ENCODE assay signal across 8 cellular contexts in the genomic region with DNA sequence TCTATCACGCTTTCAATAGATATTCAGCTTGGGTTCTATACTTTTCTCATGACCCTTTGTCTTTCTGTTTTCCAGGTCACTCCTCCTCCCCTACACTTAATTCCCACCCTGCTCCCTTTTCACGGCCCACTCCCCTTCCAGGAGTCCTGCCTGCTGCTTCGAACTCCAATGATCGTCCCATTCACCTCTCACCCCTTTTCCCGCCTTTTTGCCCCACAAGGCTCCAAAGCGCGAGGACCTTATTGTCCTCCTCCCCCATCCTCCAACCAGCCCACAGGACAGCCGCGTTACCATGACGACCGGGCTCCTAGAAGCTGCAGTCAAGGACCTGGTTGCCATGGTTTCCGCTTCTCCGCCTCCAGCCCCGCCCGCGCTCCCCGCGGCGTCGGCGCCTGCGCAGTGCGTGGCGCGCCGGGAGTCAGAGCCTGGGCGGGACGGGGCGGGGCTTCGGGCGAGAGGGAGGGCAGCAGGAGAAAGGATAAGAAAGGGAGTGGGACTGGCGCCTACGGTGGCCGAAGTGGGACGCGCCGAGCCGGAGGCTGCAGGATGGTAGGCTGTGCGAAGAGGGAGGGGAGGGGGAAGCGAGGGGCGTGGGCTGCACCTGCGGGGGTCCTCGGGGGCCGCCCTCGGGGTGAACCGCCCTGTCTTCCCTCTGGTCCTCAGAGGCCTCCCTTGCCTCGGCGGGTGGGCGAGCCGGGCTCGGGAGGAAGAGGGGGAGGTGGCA. TPM values are rescaled to one million over a fixed set of nuclear protein-coding genes. Genes with fewer than 3 reads are reported as not detected.
A peak's percentile ranks its signal among the peaks of the same experiment; 100 is the strongest.
DNase-seq lines count a peak whose midpoint lies in the region; ATAC-seq, FAIRE-seq and TF ChIP-seq lines count a peak whose summit lies in the region.

A gene (plus strand): TSS at position 508 of the 724 bp plus-strand sequence. CDS start 39 bp downstream, at position 547.

- peaks cover 37% of the 10 kb centered on the region for H3K79me2 ChIP-seq in mammary epithelial cell (ENCODE audit: insufficient read depth, low read length)

- peaks cover 18% of the 10 kb centered on the region for H3K27me3 Mint-ChIP-seq in WTC11 (ENCODE audit: low read depth)

- H3K4me3 ChIP-seq in mammary epithelial cell (replicated peaks in 1 of 3; ENCODE audit: insufficient read depth in 1 of 3, low read depth in 2 of 3, low read length in 3 of 3): peak within 1 kb of the TSS; percentile 75 to 97 (median 91)
- peak within 1 kb of the TSS; percentile 82 for H3K4me3 ChIP-seq in iPS-20b (ENCODE audit: low read length)
- peak within 1 kb of the TSS; percentile 80 to 85 for H3K4me3 ChIP-seq in small intestine (ENCODE audit: low read depth in 1 of 2, low read length in 2 of 2)

- peaks cover 2% of the 10 kb centered on the region; the same call in 1 of the 2 replicates for H3K36me3 Mint-ChIP-seq in WTC11

- H3K27ac Mint-ChIP-seq in WTC11: peak within 1 kb of the TSS; percentile 37; the same call in 1 of the 2 replicates

- H4K20me1 ChIP-seq in mammary epithelial cell (ENCODE audit: insufficient read depth, low read length): no peaks in the 10 kb centered on the region

- H3K27me3 ChIP-seq in mammary epithelial cell (ENCODE audit: insufficient read depth, low read length): no peaks in the 10 kb centered on the region
- H3K27me3 ChIP-seq in iPS-20b (ENCODE audit: insufficient read depth, low read length): peaks cover 10% of the 10 kb centered on the region; the same call in 1 of the 2 replicates
- no peaks in the 10 kb centered on the region for H3K27me3 ChIP-seq in small intestine (ENCODE audit: control insufficient read depth in 2 of 2, insufficient read depth in 2 of 2, low read length in 2 of 2)

- peaks cover 14% of the 10 kb centered on the region for H3K36me3 ChIP-seq in mammary epithelial cell (ENCODE audit: insufficient read depth, low read length)
- H3K36me3 ChIP-seq in iPS-20b (ENCODE audit: insufficient read depth, low read depth, low read length): peaks cover 5% of the 10 kb centered on the region; the same call in 1 of the 2 replicates
- peaks cover 2 to 9% of the 10 kb centered on the region in 2 donors for H3K36me3 ChIP-seq in small intestine (ENCODE audit: control insufficient read depth in 2 of 2, insufficient read depth in 2 of 2, low read length in 2 of 2)

- CTCF ChIA-PET in WTC11 (lab: Charles Lee) (interaction anchor here (0.5 to 3.1 kb wide), 6 partner anchors 10 to 80 kb away, joined by 3 to 27 read pairs (median 4); a partner anchor contains a TSS), mammary epithelial cell (lab: Charles Lee; ENCODE audit: low non-redundant PET) (no interaction called here)

- H3K27ac ChIP-seq in mammary epithelial cell (ENCODE audit: insufficient read depth, low read depth, low read length): peak within 1 kb of the TSS; percentile 66
- H3K27ac ChIP-seq in iPS-20b (ENCODE audit: low read length): no peak within 1 kb of the TSS
- peak within 1 kb of the TSS in 1 of 2 donors; percentile 13 for H3K27ac ChIP-seq in small intestine (ENCODE audit: low read depth in 1 of 2, low read length in 1 of 2)

- DNase-seq in 8988T (peak; percentile 86), NCI-H2227 (lab: John Stamatoyannopoulos, UW; ENCODE audit: unreplicated experiment) (peak; percentile 100), WTC11 (ENCODE audit: low spot score) (peak; percentile 98), mammary epithelial cell (peak; percentile 95), small intestine (peak; percentile 96)

- TF ChIP-seq CTCF in WTC11 (IDR thresholded peaks at IDR 0.05): no peak
- TF ChIP-seq CTCF in mammary epithelial cell (conservative IDR thresholded peaks at IDR 0.05 in 1 of 2, IDR thresholded peaks at IDR 0.05 in 1 of 2; ENCODE audit: extremely low read depth in 1 of 2, insufficient read depth in 1 of 2, low read depth in 1 of 2, low read length in 2 of 2): no peak

- dilution Hi-C loops in mammary epithelial cell (cut with HindIII; ENCODE audit: low sequenced_read_pairs): no loop called here

- H3K9me3 Mint-ChIP-seq in WTC11: 0 out of 2 replicates have a peak, but pooled peaks cover 3% of the 10 kb centered on the region

- FAIRE-seq in small intestine (lab: Jason Lieb, UNC): no peak

- ATAC-seq in GM18868 (IDR thresholded peaks at IDR 0.05; ENCODE audit: unreplicated experiment) (peak; percentile 78), HG03135 (IDR thresholded peaks at IDR 0.05; ENCODE audit: unreplicated experiment) (peak; percentile 80), WTC11 (peak; percentile 91)

- H3K4me2 ChIP-seq in mammary epithelial cell (ENCODE audit: insufficient read depth, low read depth, low read length): peak within 1 kb of the TSS; percentile 83

- no TSS peak for BruUV-seq in mammary epithelial cell (replicated peaks; lab: Mats Ljungman, UMichigan)

- peaks cover 28% of the 10 kb centered on the region for H3K4me1 Mint-ChIP-seq in WTC11

- H3K9me3 ChIP-seq in mammary epithelial cell (replicated peaks; ENCODE audit: insufficient read depth, low read length) (no peaks in the 10 kb centered on the region), iPS-20b (ENCODE audit: insufficient read depth, low read depth, low read length) (no peaks in the 10 kb centered on the region), small intestine (ENCODE audit: control insufficient read depth, low read depth) (no peaks in the 10 kb centered on the region)

- POLR2A ChIA-PET in WTC11 (lab: Charles Lee): interaction anchor here (1.0 kb wide), 1 partner anchor 22 kb away, joined by 3 read pairs; no protein-coding TSS in a partner anchor

- intact Hi-C loops in mammary epithelial cell (cut with micrococcal nuclease): loop anchor here (1.0 kb wide), 1 partner anchor 11 kb away; a partner anchor contains a TSS

- H2AFZ ChIP-seq in mammary epithelial cell (ENCODE audit: low read depth, low read length): peak within 1 kb of the TSS; percentile 71

- H3K9ac ChIP-seq in mammary epithelial cell (ENCODE audit: insufficient read depth, low read length) (peak within 1 kb of the TSS; percentile 71), iPS-20b (ENCODE audit: low read depth, low read length) (peak within 1 kb of the TSS; percentile 85; the same call in 1 of the 2 replicates)

- peak within 1 kb of the TSS; percentile 80 for H3K4me3 Mint-ChIP-seq in WTC11

- 6% methylated on average over 19 of the region's 51 CpGs for WGBS in mammary epithelial cell (ENCODE audit: low coverage, missing lambda C conversion rate)
- WGBS in small intestine, 3 donors: 4 to 6% (median 5%) methylated on average over 35 to 51 of the region's 51 CpGs

- peaks cover 7% of the 10 kb centered on the region for H3K4me1 ChIP-seq in mammary epithelial cell (ENCODE audit: insufficient read depth, low read length)
- peaks cover 19% of the 10 kb centered on the region for H3K4me1 ChIP-seq in iPS-20b (ENCODE audit: insufficient read depth, low read length)
- H3K4me1 ChIP-seq in small intestine (ENCODE audit: control insufficient read depth in 2 of 2, insufficient read depth in 1 of 2, low read depth in 1 of 2, low read length in 1 of 2): peaks cover 0 to 8% of the 10 kb centered on the region in 2 donors

- in situ Hi-C loops in mammary epithelial cell (cut with MboI; ENCODE audit: low sequenced_read_pairs in 2 of 2): no loop called here

TF ChIP-seq in WTC11, 78 proteins besides CTCF, POLR2A, EP300 and RAD21 (continues in another document):
- TF ChIP-seq, protein P1, sequence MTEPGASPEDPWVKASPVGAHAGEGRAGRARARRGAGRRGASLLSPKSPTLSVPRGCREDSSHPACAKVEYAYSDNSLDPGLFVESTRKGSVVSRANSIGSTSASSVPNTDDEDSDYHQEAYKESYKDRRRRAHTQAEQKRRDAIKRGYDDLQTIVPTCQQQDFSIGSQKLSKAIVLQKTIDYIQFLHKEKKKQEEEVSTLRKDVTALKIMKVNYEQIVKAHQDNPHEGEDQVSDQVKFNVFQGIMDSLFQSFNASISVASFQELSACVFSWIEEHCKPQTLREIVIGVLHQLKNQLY (CRISPR knock-in tag; IDR thresholded peaks at IDR 0.05): no peak
- TF ChIP-seq, protein P2, sequence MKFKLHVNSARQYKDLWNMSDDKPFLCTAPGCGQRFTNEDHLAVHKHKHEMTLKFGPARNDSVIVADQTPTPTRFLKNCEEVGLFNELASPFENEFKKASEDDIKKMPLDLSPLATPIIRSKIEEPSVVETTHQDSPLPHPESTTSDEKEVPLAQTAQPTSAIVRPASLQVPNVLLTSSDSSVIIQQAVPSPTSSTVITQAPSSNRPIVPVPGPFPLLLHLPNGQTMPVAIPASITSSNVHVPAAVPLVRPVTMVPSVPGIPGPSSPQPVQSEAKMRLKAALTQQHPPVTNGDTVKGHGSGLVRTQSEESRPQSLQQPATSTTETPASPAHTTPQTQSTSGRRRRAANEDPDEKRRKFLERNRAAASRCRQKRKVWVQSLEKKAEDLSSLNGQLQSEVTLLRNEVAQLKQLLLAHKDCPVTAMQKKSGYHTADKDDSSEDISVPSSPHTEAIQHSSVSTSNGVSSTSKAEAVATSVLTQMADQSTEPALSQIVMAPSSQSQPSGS (CRISPR knock-in tag; IDR thresholded peaks at IDR 0.05; ENCODE audit: borderline replicate concordance, low read depth): no peak
- TF ChIP-seq, protein P3, sequence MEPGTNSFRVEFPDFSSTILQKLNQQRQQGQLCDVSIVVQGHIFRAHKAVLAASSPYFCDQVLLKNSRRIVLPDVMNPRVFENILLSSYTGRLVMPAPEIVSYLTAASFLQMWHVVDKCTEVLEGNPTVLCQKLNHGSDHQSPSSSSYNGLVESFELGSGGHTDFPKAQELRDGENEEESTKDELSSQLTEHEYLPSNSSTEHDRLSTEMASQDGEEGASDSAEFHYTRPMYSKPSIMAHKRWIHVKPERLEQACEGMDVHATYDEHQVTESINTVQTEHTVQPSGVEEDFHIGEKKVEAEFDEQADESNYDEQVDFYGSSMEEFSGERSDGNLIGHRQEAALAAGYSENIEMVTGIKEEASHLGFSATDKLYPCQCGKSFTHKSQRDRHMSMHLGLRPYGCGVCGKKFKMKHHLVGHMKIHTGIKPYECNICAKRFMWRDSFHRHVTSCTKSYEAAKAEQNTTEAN (CRISPR knock-in tag; IDR thresholded peaks at IDR 0.05): peak; percentile 76
- TF ChIP-seq ZNF416 (CRISPR knock-in tag; IDR thresholded peaks at IDR 0.05) (no peak), GABPB1 (CRISPR knock-in tag; IDR thresholded peaks at IDR 0.05) (no peak), JUN (CRISPR knock-in tag; IDR thresholded peaks at IDR 0.05) (no peak; the same call in 1 of the 2 replicates)
- TF ChIP-seq, protein P4, sequence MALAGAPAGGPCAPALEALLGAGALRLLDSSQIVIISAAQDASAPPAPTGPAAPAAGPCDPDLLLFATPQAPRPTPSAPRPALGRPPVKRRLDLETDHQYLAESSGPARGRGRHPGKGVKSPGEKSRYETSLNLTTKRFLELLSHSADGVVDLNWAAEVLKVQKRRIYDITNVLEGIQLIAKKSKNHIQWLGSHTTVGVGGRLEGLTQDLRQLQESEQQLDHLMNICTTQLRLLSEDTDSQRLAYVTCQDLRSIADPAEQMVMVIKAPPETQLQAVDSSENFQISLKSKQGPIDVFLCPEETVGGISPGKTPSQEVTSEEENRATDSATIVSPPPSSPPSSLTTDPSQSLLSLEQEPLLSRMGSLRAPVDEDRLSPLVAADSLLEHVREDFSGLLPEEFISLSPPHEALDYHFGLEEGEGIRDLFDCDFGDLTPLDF (CRISPR knock-in tag; IDR thresholded peaks at IDR 0.05): no peak

RNA-seq across cellular contexts. Expression of the gene that starts here (rescaled TPM):
- 60.7 to 80.0 TPM (median 78.2 TPM) in 3 replicates for total RNA-seq in WTC11 (2021)
- total RNA-seq in mammary epithelial cell: 100 to 1,000 TPM; 102 to 107 TPM
- 232 TPM for polyA plus RNA-seq in mammary epithelial cell
- 172 TPM for polyA minus RNA-seq in mammary epithelial cell
- polyA plus RNA-seq in small intestine: 100 to 1,000 TPM in 1 of 3 donors, 10 to 100 TPM in 2; 79.7 to 134 (median 94.8) TPM
